Comparison of ENCODE assay signal across 1 cellular context in genomic region chr7:112019932-112020331, GRCh38.
A peak's percentile ranks its signal among the peaks of the same experiment; 100 is the strongest.
TF ChIP-seq lines count a peak whose summit lies in the region.

No MANE protein-coding gene starts in this region.

TF ChIP-seq in HepG2, 621 proteins besides CTCF, POLR2A, EP300 and RAD21 (continued from another document):
- TF ChIP-seq ZNF512 (CRISPR knock-in tag; IDR thresholded peaks at IDR 0.05) (no peak), HMGA1 (CRISPR knock-in tag; conservative IDR thresholded peaks at IDR 0.05) (no peak), FOXA1 (IDR thresholded peaks at IDR 0.05) (no peak), FOXA1 (CRISPR knock-in tag; IDR thresholded peaks at IDR 0.05) (peak; percentile 45; the same call in 1 of the 2 replicates), NFKBIZ (CRISPR knock-in tag; IDR thresholded peaks at IDR 0.05) (no peak), MEIS2 (CRISPR knock-in tag; IDR thresholded peaks at IDR 0.05) (no peak), ZNF318 (CRISPR knock-in tag; IDR thresholded peaks at IDR 0.05) (no peak), BRD4 (CRISPR knock-in tag; IDR thresholded peaks at IDR 0.05) (no peak), SP1 (IDR thresholded peaks at IDR 0.05) (no peak), SP1 (CRISPR knock-in tag; IDR thresholded peaks at IDR 0.05) (no peak)
- TF ChIP-seq, protein P1, sequence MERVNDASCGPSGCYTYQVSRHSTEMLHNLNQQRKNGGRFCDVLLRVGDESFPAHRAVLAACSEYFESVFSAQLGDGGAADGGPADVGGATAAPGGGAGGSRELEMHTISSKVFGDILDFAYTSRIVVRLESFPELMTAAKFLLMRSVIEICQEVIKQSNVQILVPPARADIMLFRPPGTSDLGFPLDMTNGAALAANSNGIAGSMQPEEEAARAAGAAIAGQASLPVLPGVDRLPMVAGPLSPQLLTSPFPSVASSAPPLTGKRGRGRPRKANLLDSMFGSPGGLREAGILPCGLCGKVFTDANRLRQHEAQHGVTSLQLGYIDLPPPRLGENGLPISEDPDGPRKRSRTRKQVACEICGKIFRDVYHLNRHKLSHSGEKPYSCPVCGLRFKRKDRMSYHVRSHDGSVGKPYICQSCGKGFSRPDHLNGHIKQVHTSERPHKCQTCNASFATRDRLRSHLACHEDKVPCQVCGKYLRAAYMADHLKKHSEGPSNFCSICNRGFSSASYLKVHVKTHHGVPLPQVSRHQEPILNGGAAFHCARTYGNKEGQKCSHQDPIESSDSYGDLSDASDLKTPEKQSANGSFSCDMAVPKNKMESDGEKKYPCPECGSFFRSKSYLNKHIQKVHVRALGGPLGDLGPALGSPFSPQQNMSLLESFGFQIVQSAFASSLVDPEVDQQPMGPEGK (CRISPR knock-in tag; IDR thresholded peaks at IDR 0.05) = 0 out of 2 replicates have a peak, but pooled peaks have one; percentile 23
- TF ChIP-seq, protein P2, sequence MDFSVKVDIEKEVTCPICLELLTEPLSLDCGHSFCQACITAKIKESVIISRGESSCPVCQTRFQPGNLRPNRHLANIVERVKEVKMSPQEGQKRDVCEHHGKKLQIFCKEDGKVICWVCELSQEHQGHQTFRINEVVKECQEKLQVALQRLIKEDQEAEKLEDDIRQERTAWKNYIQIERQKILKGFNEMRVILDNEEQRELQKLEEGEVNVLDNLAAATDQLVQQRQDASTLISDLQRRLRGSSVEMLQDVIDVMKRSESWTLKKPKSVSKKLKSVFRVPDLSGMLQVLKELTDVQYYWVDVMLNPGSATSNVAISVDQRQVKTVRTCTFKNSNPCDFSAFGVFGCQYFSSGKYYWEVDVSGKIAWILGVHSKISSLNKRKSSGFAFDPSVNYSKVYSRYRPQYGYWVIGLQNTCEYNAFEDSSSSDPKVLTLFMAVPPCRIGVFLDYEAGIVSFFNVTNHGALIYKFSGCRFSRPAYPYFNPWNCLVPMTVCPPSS (IDR thresholded peaks at IDR 0.05) = no peak
